In the genomic region with DNA sequence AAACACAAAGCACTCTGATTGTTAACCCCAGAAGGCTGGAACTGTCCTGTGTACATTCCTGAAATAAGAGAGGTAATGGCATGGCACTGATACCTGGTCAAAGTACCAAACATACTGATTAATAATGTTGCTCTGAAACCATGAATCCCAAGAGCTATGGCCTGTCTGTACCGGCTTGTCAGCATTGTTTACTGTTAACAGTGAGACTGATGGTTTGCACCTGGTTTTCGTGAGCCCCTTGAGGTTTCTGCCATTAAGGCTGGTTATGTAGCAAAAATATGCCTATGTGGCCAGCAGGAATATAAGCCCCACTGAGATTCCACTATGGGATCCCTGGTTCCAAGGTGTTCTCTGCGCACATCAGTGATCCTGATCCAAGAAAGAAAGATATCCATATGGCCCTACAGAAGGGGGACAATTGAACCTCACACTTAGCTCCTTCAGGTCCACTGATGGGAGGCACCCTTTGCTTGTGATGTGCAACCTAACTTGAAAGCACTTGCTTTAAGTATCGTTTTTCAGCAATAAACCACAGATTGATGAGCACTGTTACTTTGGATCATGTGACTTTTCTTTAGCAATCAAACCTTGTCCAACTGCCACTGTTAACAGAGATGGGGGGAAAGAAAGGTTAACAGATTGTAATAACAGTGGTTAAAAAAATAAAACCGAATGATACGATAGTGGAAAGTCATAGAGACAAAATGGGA, we compare ENCODE assay signal across 1 cellular context.
TF ChIP-seq lines count a peak whose summit lies in the region.

No MANE protein-coding gene starts in this region.

TF ChIP-seq in HepG2, 621 proteins besides CTCF, POLR2A, EP300 and RAD21 (continued from another document):
- TF ChIP-seq, protein P1, sequence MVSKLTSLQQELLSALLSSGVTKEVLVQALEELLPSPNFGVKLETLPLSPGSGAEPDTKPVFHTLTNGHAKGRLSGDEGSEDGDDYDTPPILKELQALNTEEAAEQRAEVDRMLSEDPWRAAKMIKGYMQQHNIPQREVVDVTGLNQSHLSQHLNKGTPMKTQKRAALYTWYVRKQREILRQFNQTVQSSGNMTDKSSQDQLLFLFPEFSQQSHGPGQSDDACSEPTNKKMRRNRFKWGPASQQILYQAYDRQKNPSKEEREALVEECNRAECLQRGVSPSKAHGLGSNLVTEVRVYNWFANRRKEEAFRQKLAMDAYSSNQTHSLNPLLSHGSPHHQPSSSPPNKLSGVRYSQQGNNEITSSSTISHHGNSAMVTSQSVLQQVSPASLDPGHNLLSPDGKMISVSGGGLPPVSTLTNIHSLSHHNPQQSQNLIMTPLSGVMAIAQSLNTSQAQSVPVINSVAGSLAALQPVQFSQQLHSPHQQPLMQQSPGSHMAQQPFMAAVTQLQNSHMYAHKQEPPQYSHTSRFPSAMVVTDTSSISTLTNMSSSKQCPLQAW (CRISPR knock-in tag; IDR thresholded peaks at IDR 0.05): no peak
- TF ChIP-seq ZNF547 (CRISPR knock-in tag; IDR thresholded peaks at IDR 0.05) (no peak), ZNF484 (CRISPR knock-in tag; IDR thresholded peaks at IDR 0.05; ENCODE audit: borderline replicate concordance, low read depth) (no peak), ATF1 (CRISPR knock-in tag; IDR thresholded peaks at IDR 0.05) (no peak), ZNF276 (CRISPR knock-in tag; IDR thresholded peaks at IDR 0.05; ENCODE audit: low read depth) (no peak), ZNF557 (CRISPR knock-in tag; IDR thresholded peaks at IDR 0.05) (no peak)
